Comparison of ENCODE assay signal across 16 cellular contexts in genomic region chr13:91357613-91358383, GRCh38. TPM values are rescaled to one million over a fixed set of nuclear protein-coding genes. Genes with fewer than 3 reads are reported as not detected.
DNase-seq lines count a peak whose midpoint lies in the region; ATAC-seq and TF ChIP-seq lines count a peak whose summit lies in the region.
"Had no signal": no experiment of that assay in that cellular context is flagged by ENCODE, and none has a peak within 500 bp of the region (broad histone marks: within the 10 kb centered on the region; RNA-seq: fewer than 3 reads in every experiment).

No MANE protein-coding gene starts in this region.

- H3F3A ChIP-seq in SU-DHL-6 (ENCODE audit: insufficient read depth) = peaks cover 100% of the 10 kb centered on the region

- POLR2A ChIA-PET in activated CD8-positive, alpha-beta T cell treated with anti-CD3 and anti-CD28 coated beads for 36 hours (lab: Charles Lee) = interaction anchor here (1.1 to 5.9 kb wide), 10 partner anchors 8 to 66 kb away, joined by 3 to 35 read pairs (median 8); partner anchors contain the start of gene MIR17HG
- POLR2A ChIA-PET in activated CD8-positive, alpha-beta T cell treated with anti-CD3 and anti-CD28 coated beads, Interleukin-2, amount 10 ng/mL, durations not matched to agents 7 days and 5 days (lab: Charles Lee) = no interaction called here
- POLR2A ChIA-PET in naive thymus-derived CD8-positive, alpha-beta T cell (lab: Charles Lee) = no interaction called here

- peak; percentile 11 for ATAC-seq in activated CD8-positive, alpha-beta T cell treated with anti-CD3 and anti-CD28 coated beads for 36 hours
- no peak for ATAC-seq in activated CD8-positive, alpha-beta T cell treated with anti-CD3 and anti-CD28 coated beads, Interleukin-2, amount 10 ng/mL, durations not matched to agents 7 days and 5 days
- ATAC-seq in naive thymus-derived CD8-positive, alpha-beta T cell = no peak

- CTCF ChIA-PET in activated CD8-positive, alpha-beta T cell treated with anti-CD3 and anti-CD28 coated beads for 36 hours (lab: Charles Lee) = interaction anchor here (1.1 to 3.2 kb wide), 2 partner anchors 44 to 45 kb away, joined by 6 to 15 read pairs; no protein-coding TSS in a partner anchor
- CTCF ChIA-PET in activated CD8-positive, alpha-beta T cell treated with anti-CD3 and anti-CD28 coated beads, Interleukin-2, amount 10 ng/mL, durations not matched to agents 7 days and 5 days (lab: Charles Lee) = interaction anchor here (1.0 to 1.5 kb wide), 2 partner anchors 44 to 48 kb away, joined by 3 to 4 read pairs; no protein-coding TSS in a partner anchor

- H3K36me3 ChIP-seq in SU-DHL-6 (ENCODE audit: low read length) = peaks cover 51% of the 10 kb centered on the region
- H3K36me3 ChIP-seq in HAP-1 (replicated peaks) = peaks cover 43% of the 10 kb centered on the region
- H3K36me3 ChIP-seq: colonic mucosa had no signal

- H3K4me3 ChIP-seq in SU-DHL-6 (ENCODE audit: insufficient read depth, low read length, poor library complexity, severe bottlenecking) = no peak overlapping the region
- H3K4me3 ChIP-seq in HAP-1 = no peak overlapping the region
- H3K4me3 ChIP-seq: colonic mucosa, skin epidermis had no signal

- H3K4me3 Mint-ChIP-seq in activated CD8-positive, alpha-beta T cell treated with anti-CD3 and anti-CD28 coated beads for 36 hours = no peak overlapping the region
- H3K4me3 Mint-ChIP-seq in activated CD8-positive, alpha-beta T cell treated with anti-CD3 and anti-CD28 coated beads, Interleukin-2, amount 10 ng/mL, durations not matched to agents 7 days and 5 days = no peak overlapping the region
- no peak overlapping the region for H3K4me3 Mint-ChIP-seq in naive thymus-derived CD8-positive, alpha-beta T cell
- no peak overlapping the region for H3K4me3 Mint-ChIP-seq in T-helper 2 cell treated with Interferon-gamma antibody and Interleukin-4, amounts not matched to agents 5 μg/mL and 100 μg/mL, for 36 hours

- no peaks in the 10 kb centered on the region for H3K9me3 Mint-ChIP-seq in activated CD8-positive, alpha-beta T cell treated with anti-CD3 and anti-CD28 coated beads for 36 hours
- no peaks in the 10 kb centered on the region for H3K9me3 Mint-ChIP-seq in activated CD8-positive, alpha-beta T cell treated with anti-CD3 and anti-CD28 coated beads, Interleukin-2, amount 10 ng/mL, durations not matched to agents 7 days and 5 days (ENCODE audit: insufficient read depth)
- H3K9me3 Mint-ChIP-seq in naive thymus-derived CD8-positive, alpha-beta T cell = no peaks in the 10 kb centered on the region
- H3K9me3 Mint-ChIP-seq in T-helper 2 cell treated with Interferon-gamma antibody and Interleukin-4, amounts not matched to agents 5 μg/mL and 100 μg/mL, for 36 hours = no peaks in the 10 kb centered on the region

- DNase-seq in activated CD8-positive, alpha-beta T cell treated with anti-CD3 and anti-CD28 coated beads for 36 hours = no peak
- DNase-seq in activated CD8-positive, alpha-beta T cell treated with anti-CD3 and anti-CD28 coated beads, Interleukin-2, amount 10 ng/mL, durations not matched to agents 7 days and 5 days = no peak
- DNase-seq in naive thymus-derived CD8-positive, alpha-beta T cell = no peak
- DNase-seq in HAP-1 (ENCODE audit: low spot score in 2 of 2) = no peak
- no peak for DNase-seq in T-helper 2 cell treated with Interferon-gamma antibody and Interleukin-4, amounts not matched to agents 5 μg/mL and 100 μg/mL, for 36 hours (ENCODE audit: low spot score)
- DNase-seq in SIG-M5 treated with dmso at 0.1 percent for 504 hours (lab: John Stamatoyannopoulos, UW; ENCODE audit: unreplicated experiment) = no peak
- DNase-seq: colonic mucosa; mesenchymal stem cell; NCI-H1436; stimulated activated naive CD4-positive, alpha-beta T cell treated with Interleukin-2 at 50 U/mL for 16 hours; WERI-Rb-1 had no signal

- no peak for TF ChIP-seq CTCF in activated CD8-positive, alpha-beta T cell treated with anti-CD3 and anti-CD28 coated beads for 36 hours (IDR thresholded peaks at IDR 0.05)
- TF ChIP-seq CTCF in SU-DHL-6 (IDR thresholded peaks at IDR 0.05; ENCODE audit: insufficient read depth, low read length, poor library complexity, severe bottlenecking) = no peak

- no peak overlapping the region for H2AFZ ChIP-seq in SU-DHL-6 (ENCODE audit: low read depth, low read length, severe bottlenecking)
- H2AFZ ChIP-seq: parathyroid adenoma had no signal

- H3K27me3 ChIP-seq in SU-DHL-6 (ENCODE audit: low read length) (no peaks in the 10 kb centered on the region), HAP-1 (ENCODE audit: low read depth) (no peaks in the 10 kb centered on the region)
- H3K27me3 ChIP-seq: colonic mucosa had no signal

- peak overlapping the region; percentile 48 for H3K27ac Mint-ChIP-seq in activated CD8-positive, alpha-beta T cell treated with anti-CD3 and anti-CD28 coated beads for 36 hours
- H3K27ac Mint-ChIP-seq in activated CD8-positive, alpha-beta T cell treated with anti-CD3 and anti-CD28 coated beads, Interleukin-2, amount 10 ng/mL, durations not matched to agents 7 days and 5 days = no peak overlapping the region
- peak overlapping the region in 9 of 10 donors; percentile 4 to 81 (median 30) for H3K27ac Mint-ChIP-seq in naive thymus-derived CD8-positive, alpha-beta T cell
- H3K27ac Mint-ChIP-seq in T-helper 2 cell treated with Interferon-gamma antibody and Interleukin-4, amounts not matched to agents 5 μg/mL and 100 μg/mL, for 36 hours = no peak overlapping the region

- H3K4me1 Mint-ChIP-seq in activated CD8-positive, alpha-beta T cell treated with anti-CD3 and anti-CD28 coated beads for 36 hours (ENCODE audit: low read depth) = peaks cover 41% of the 10 kb centered on the region
- peaks cover 9% of the 10 kb centered on the region for H3K4me1 Mint-ChIP-seq in activated CD8-positive, alpha-beta T cell treated with anti-CD3 and anti-CD28 coated beads, Interleukin-2, amount 10 ng/mL, durations not matched to agents 7 days and 5 days (ENCODE audit: low read depth)
- H3K4me1 Mint-ChIP-seq in naive thymus-derived CD8-positive, alpha-beta T cell = peaks cover 7 to 25% (median 17%) of the 10 kb centered on the region in 4 donors
- H3K4me1 Mint-ChIP-seq in T-helper 2 cell treated with Interferon-gamma antibody and Interleukin-4, amounts not matched to agents 5 μg/mL and 100 μg/mL, for 36 hours (ENCODE audit: low read depth) = peaks cover 17% of the 10 kb centered on the region

- peak overlapping the region; percentile 40 for H3K27ac ChIP-seq in SU-DHL-6 (ENCODE audit: low read depth, low read length)
- H3K27ac ChIP-seq: colonic mucosa, epithelial cell of prostate, parathyroid adenoma, skin epidermis, WERI-Rb-1 had no signal

- H3K36me3 Mint-ChIP-seq in activated CD8-positive, alpha-beta T cell treated with anti-CD3 and anti-CD28 coated beads for 36 hours (ENCODE audit: low read depth) = peaks cover 57% of the 10 kb centered on the region
- H3K36me3 Mint-ChIP-seq in activated CD8-positive, alpha-beta T cell treated with anti-CD3 and anti-CD28 coated beads, Interleukin-2, amount 10 ng/mL, durations not matched to agents 7 days and 5 days (ENCODE audit: low read depth) = peaks cover 51% of the 10 kb centered on the region
- H3K36me3 Mint-ChIP-seq in naive thymus-derived CD8-positive, alpha-beta T cell = peaks cover 0 to 40% (median 9%) of the 10 kb centered on the region in 3 donors
- H3K36me3 Mint-ChIP-seq in T-helper 2 cell treated with Interferon-gamma antibody and Interleukin-4, amounts not matched to agents 5 μg/mL and 100 μg/mL, for 36 hours (ENCODE audit: low read depth) = peaks cover 45% of the 10 kb centered on the region

- H3K79me2 ChIP-seq in SU-DHL-6 (ENCODE audit: insufficient read depth, low read length) = peaks cover 9% of the 10 kb centered on the region; the same call in 1 of the 2 replicates
- H3K79me2 ChIP-seq: parathyroid adenoma had no signal

- H3K27me3 Mint-ChIP-seq in activated CD8-positive, alpha-beta T cell treated with anti-CD3 and anti-CD28 coated beads for 36 hours = no peaks in the 10 kb centered on the region
- H3K27me3 Mint-ChIP-seq in activated CD8-positive, alpha-beta T cell treated with anti-CD3 and anti-CD28 coated beads, Interleukin-2, amount 10 ng/mL, durations not matched to agents 7 days and 5 days (ENCODE audit: low read depth) = no peaks in the 10 kb centered on the region
- no peaks in the 10 kb centered on the region for H3K27me3 Mint-ChIP-seq in naive thymus-derived CD8-positive, alpha-beta T cell
- no peaks in the 10 kb centered on the region for H3K27me3 Mint-ChIP-seq in T-helper 2 cell treated with Interferon-gamma antibody and Interleukin-4, amounts not matched to agents 5 μg/mL and 100 μg/mL, for 36 hours (ENCODE audit: low read depth)

- H3K9me3 ChIP-seq in SU-DHL-6 (ENCODE audit: insufficient read depth, low read length) (no peaks in the 10 kb centered on the region), HAP-1 (no peaks in the 10 kb centered on the region)
- H3K9me3 ChIP-seq: colonic mucosa had no signal

- peak; percentile 30 for TF ChIP-seq POLR2A in GM18951 (IDR thresholded peaks at IDR 0.05; ENCODE audit: extremely low read depth, insufficient read depth, insufficient read length)

- in situ Hi-C loops in GM18951 (cut with MboI; ENCODE audit: low sequenced_read_pairs, unreplicated experiment) (no loop called here), HAP-1 (cut with MboI; ENCODE audit: low sequenced_read_pairs) (no loop called here)

- H4K20me1 ChIP-seq in SU-DHL-6 (ENCODE audit: low read depth, low read length) = peaks cover 41% of the 10 kb centered on the region

- no peaks in the 10 kb centered on the region for H3K9me2 ChIP-seq in SU-DHL-6 (replicated peaks; ENCODE audit: insufficient read depth, low read length)

- H3K9ac ChIP-seq in SU-DHL-6 (ENCODE audit: low read length) = no peak overlapping the region
- H3K9ac ChIP-seq: parathyroid adenoma had no signal

- intact Hi-C loops in activated CD8-positive, alpha-beta T cell treated with anti-CD3 and anti-CD28 coated beads for 36 hours (cut with micrococcal nuclease) = no loop called here

- H3K4me2 ChIP-seq in SU-DHL-6 (ENCODE audit: low read depth, low read length, poor library complexity, severe bottlenecking) = no peak overlapping the region

- H3K4me1 ChIP-seq in HAP-1 = peaks cover 15% of the 10 kb centered on the region
- H3K4me1 ChIP-seq: colonic mucosa, parathyroid adenoma had no signal

RNA-seq across cellular contexts. Expression of gene MIR17HG, which starts 10.3 kb away (rescaled TPM):
- 10 to 100 TPM; 20.3 to 21.3 TPM for total RNA-seq in activated CD8-positive, alpha-beta T cell treated with anti-CD3 and anti-CD28 coated beads for 36 hours
- 1 to 10 TPM; 8.1 to 9.9 TPM for total RNA-seq in activated CD8-positive, alpha-beta T cell treated with anti-CD3 and anti-CD28 coated beads, Interleukin-2, amount 10 ng/mL, durations not matched to agents 7 days and 5 days
- total RNA-seq in naive thymus-derived CD8-positive, alpha-beta T cell = 10 to 100 TPM; 15.8 to 17.5 TPM
- under 1 TPM; 0.24 to 0.74 (median 0.47) TPM for polyA plus RNA-seq in naive thymus-derived CD8-positive, alpha-beta T cell

RNA-seq across cellular contexts. Expression of gene GPC5, which starts 40.6 kb away (rescaled TPM):
- under 1 TPM; 0.13 to 0.14 TPM for total RNA-seq in activated CD8-positive, alpha-beta T cell treated with anti-CD3 and anti-CD28 coated beads for 36 hours
- total RNA-seq in activated CD8-positive, alpha-beta T cell treated with anti-CD3 and anti-CD28 coated beads, Interleukin-2, amount 10 ng/mL, durations not matched to agents 7 days and 5 days = not detected
- not detected for total RNA-seq in naive thymus-derived CD8-positive, alpha-beta T cell
- polyA plus RNA-seq in naive thymus-derived CD8-positive, alpha-beta T cell = not detected

Comparison
In these comparisons a context has a peak if more than half of its experiments do, and no peak if none do; other contexts are left out.
1. H3K27ac Mint-ChIP-seq: peak in activated CD8-positive, alpha-beta T cell treated with anti-CD3 and anti-CD28 coated beads for 36 hours (single experiment) and naive thymus-derived CD8-positive, alpha-beta T cell (9 of 10); none in activated CD8-positive, alpha-beta T cell treated with anti-CD3 and anti-CD28 coated beads, Interleukin-2, amount 10 ng/mL, durations not matched to agents 7 days and 5 days (single experiment) and T-helper 2 cell treated with Interferon-gamma antibody and Interleukin-4, amounts not matched to agents 5 μg/mL and 100 μg/mL, for 36 hours (single experiment).